Comparison of ENCODE assay signal across 16 cellular contexts in the genomic region with DNA sequence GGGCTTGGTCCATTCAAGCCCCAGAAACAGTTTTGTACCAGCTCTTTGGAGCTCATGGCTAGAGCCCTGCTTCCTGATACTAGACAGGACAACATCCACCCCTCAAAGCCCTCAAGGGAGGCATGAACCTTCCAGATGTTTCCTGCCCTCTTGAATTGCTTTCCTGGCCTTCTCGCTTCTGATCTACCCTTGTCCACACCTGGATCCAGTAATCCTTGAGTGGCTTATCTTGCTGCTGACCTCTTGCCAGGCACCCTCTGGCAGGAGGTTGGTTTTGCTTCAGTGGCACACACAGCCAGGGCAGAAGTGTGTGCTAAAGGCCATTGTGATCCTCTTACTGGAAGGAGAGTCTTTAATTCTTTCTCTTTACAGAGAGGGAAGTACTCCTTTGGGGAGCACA.
DNase-seq lines count a peak whose midpoint lies in the region; ATAC-seq and TF ChIP-seq lines count a peak whose summit lies in the region.
"Had no signal": no experiment of that assay in that cellular context is flagged by ENCODE, and none has a peak within 500 bp of the region (broad histone marks: within the 10 kb centered on the region; RNA-seq: fewer than 3 reads in every experiment).

No MANE protein-coding gene starts in this region.

- WGBS in gastroesophageal sphincter (ENCODE audit: low coverage in 1 of 2), 2 donors: 50 to 83% methylated on average over 1 of the region's 1 CpG

- no peaks in the 10 kb centered on the region for H3K36me3 ChIP-seq in gastroesophageal sphincter
- H3K36me3 ChIP-seq in thoracic aorta: no peaks in the 10 kb centered on the region

- H3K4me1 Mint-ChIP-seq in nephron: peaks cover 77% of the 10 kb centered on the region
- H3K4me1 Mint-ChIP-seq: B cell; CD8-positive, alpha-beta memory T cell had no signal

- H3K27me3 ChIP-seq in gastroesophageal sphincter (no peaks in the 10 kb centered on the region), thoracic aorta (replicated peaks; ENCODE audit: insufficient read depth) (no peaks in the 10 kb centered on the region)

- TF ChIP-seq POLR2A in gastroesophageal sphincter (IDR thresholded peaks at IDR 0.05): no peak

- peak; percentile 1 for ATAC-seq in gastroesophageal sphincter
- ATAC-seq in thoracic aorta (ENCODE audit: insufficient number of reproducible peaks, low FRiP score, low read depth): no peak
- ATAC-seq: K562 had no signal

- H3K4me3 Mint-ChIP-seq in nephron: no peak overlapping the region
- H3K4me3 Mint-ChIP-seq: B cell; CD8-positive, alpha-beta memory T cell had no signal

- no peaks in the 10 kb centered on the region for H3K9me3 Mint-ChIP-seq in nephron
- H3K9me3 Mint-ChIP-seq: CD8-positive, alpha-beta memory T cell had no signal

- peaks cover 3 to 57% (median 13%) of the 10 kb centered on the region in 3 donors for H3K4me1 ChIP-seq in gastroesophageal sphincter
- peaks cover 18 to 31% of the 10 kb centered on the region in 2 donors for H3K4me1 ChIP-seq in thoracic aorta (ENCODE audit: control insufficient read depth in 1 of 2, low read depth in 2 of 2)

- peaks cover 26% of the 10 kb centered on the region for H3K27me3 Mint-ChIP-seq in nephron (ENCODE audit: low read depth)

- no peak for TF ChIP-seq EP300 in gastroesophageal sphincter (IDR thresholded peaks at IDR 0.05)

- no peaks in the 10 kb centered on the region for H3K9me3 ChIP-seq in gastroesophageal sphincter
- no peaks in the 10 kb centered on the region for H3K9me3 ChIP-seq in thoracic aorta

- no peaks in the 10 kb centered on the region for H3K36me3 Mint-ChIP-seq in nephron (ENCODE audit: low read depth)
- H3K36me3 Mint-ChIP-seq: CD8-positive, alpha-beta memory T cell had no signal

- peak overlapping the region in 2 of 3 experiments; percentile 38 to 75 for H3K27ac Mint-ChIP-seq in nephron
- H3K27ac Mint-ChIP-seq: B cell; CD8-positive, alpha-beta memory T cell had no signal

- TF ChIP-seq CTCF in gastroesophageal sphincter (IDR thresholded peaks at IDR 0.05) (no peak), nephron (IDR thresholded peaks at IDR 0.05; ENCODE audit: unreplicated experiment in 3 of 3) (no peak), thoracic aorta (IDR thresholded peaks at IDR 0.05) (no peak)

- peak overlapping the region in 3 of 4 donors; percentile 63 to 79 (median 71) for H3K27ac ChIP-seq in gastroesophageal sphincter
- H3K27ac ChIP-seq in thoracic aorta: peak overlapping the region; percentile 14 to 36
- H3K27ac ChIP-seq: SK-N-MC had no signal

- no peak overlapping the region for H3K4me3 ChIP-seq in gastroesophageal sphincter
- H3K4me3 ChIP-seq in thoracic aorta: no peak overlapping the region
- H3K4me3 ChIP-seq: K562, SK-N-MC had no signal

- DNase-seq in dermis blood vessel endothelial cell: peak; percentile 51
- DNase-seq in thoracic aorta (ENCODE audit: low spot score): no peak
- no peak for DNase-seq in NCI-H2171 (lab: John Stamatoyannopoulos, UW)
- no peak for DNase-seq in SIG-M5 treated with dmso at 0.1 percent for 504 hours (lab: John Stamatoyannopoulos, UW; ENCODE audit: unreplicated experiment)
- no peak for DNase-seq in NCI-H82 (lab: John Stamatoyannopoulos, UW)
- DNase-seq: CD8-positive, alpha-beta memory T cell; DMS79; MV-4-11; NCI-H1417 treated with DMSO at 0.1 percent for 48 hours; NCI-H2029 treated with DMSO at 0.1 percent for 48 hours; NCI-H510A treated with DMSO at 0.1 percent for 48 hours had no signal
